In the genomic region with DNA sequence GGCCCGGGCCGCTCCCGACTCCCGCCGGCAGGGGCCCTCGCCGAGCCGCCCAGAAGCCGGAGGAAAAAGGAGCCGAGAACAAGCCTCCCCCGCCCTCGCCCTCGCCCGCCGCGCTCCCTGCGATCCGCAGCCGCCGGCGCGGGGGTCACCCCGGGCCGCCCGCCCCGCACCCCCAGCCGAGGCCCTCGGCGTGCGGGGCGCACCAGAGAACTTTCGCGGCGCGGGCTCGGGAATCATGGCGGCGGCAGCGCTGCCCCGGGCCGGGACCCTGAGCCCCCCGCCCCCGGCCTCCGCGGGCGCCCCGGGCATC, we compare ENCODE assay signal across 8 cellular contexts. TPM values are rescaled to one million over a fixed set of nuclear protein-coding genes. Genes with fewer than 3 reads are reported as not detected.
A peak's percentile ranks its signal among the peaks of the same experiment; 100 is the strongest.
DNase-seq lines count a peak whose midpoint lies in the region; ATAC-seq, FAIRE-seq and TF ChIP-seq lines count a peak whose summit lies in the region.

No MANE protein-coding gene starts in this region.

- POLR2A ChIA-PET in endothelial cell of umbilical vein (lab: Charles Lee), result interaction anchor here (1.3 kb wide), 1 partner anchor 38 kb away, joined by 3 read pairs; the partner anchor contains the start of genes MPHOSPH9 and MTRFR

- no peak overlapping the region for H2AFZ ChIP-seq in endothelial cell of umbilical vein (ENCODE audit: low read depth, low read length)

- H3K79me2 ChIP-seq in endothelial cell of umbilical vein (ENCODE audit: control insufficient read depth, insufficient read depth, low read length), result peaks cover 46% of the 10 kb centered on the region

- H3K4me3 ChIP-seq in endothelial cell of umbilical vein (replicated peaks in 1 of 3; ENCODE audit: insufficient read depth in 1 of 3, low read depth in 1 of 3, low read length in 3 of 3) (peak overlapping the region in 2 of 3 experiments; percentile 87 to 90), mononuclear cell (ENCODE audit: low read length) (peak overlapping the region; percentile 41)

- no peaks in the 10 kb centered on the region for H3K27me3 ChIP-seq in endothelial cell of umbilical vein (ENCODE audit: control insufficient read depth in 2 of 2, insufficient read depth in 2 of 2, low read length in 2 of 2)
- H3K27me3 ChIP-seq in mononuclear cell (ENCODE audit: insufficient read depth, low read length), result no peaks in the 10 kb centered on the region

- H3K4me1 ChIP-seq in endothelial cell of umbilical vein (ENCODE audit: control insufficient read depth, extremely low read depth, insufficient read depth, low read length), result peaks cover 26% of the 10 kb centered on the region
- peaks cover 38% of the 10 kb centered on the region for H3K4me1 ChIP-seq in mononuclear cell (ENCODE audit: insufficient read depth, low read length)

- H3K9me3 ChIP-seq in endothelial cell of umbilical vein (replicated peaks; ENCODE audit: control insufficient read depth, insufficient read depth, low read length) (no peaks in the 10 kb centered on the region), mononuclear cell (ENCODE audit: low read depth, low read length) (no peaks in the 10 kb centered on the region)

- ATAC-seq in GM18502 (IDR thresholded peaks at IDR 0.05; ENCODE audit: poor library complexity, unreplicated experiment), result peak; percentile 67
- ATAC-seq in HG03045 (IDR thresholded peaks at IDR 0.05; ENCODE audit: unreplicated experiment), result peak; percentile 66

- CTCF ChIA-PET in endothelial cell of umbilical vein (lab: Charles Lee), result no interaction called here

- H3K27ac ChIP-seq in 22Rv1, result peak overlapping the region; percentile 93
- peak overlapping the region; percentile 39 for H3K27ac ChIP-seq in endothelial cell of umbilical vein (ENCODE audit: insufficient read depth, low read depth, low read length)

- no peak for FAIRE-seq in endothelial cell of umbilical vein (lab: Jason Lieb, UNC)

- H3K9me1 ChIP-seq in endothelial cell of umbilical vein (replicated peaks; ENCODE audit: control insufficient read depth, extremely low read depth, insufficient read depth, low read length), result no peaks in the 10 kb centered on the region

- H3K36me3 ChIP-seq in endothelial cell of umbilical vein (ENCODE audit: control insufficient read depth in 2 of 2, extremely low read depth in 1 of 2, insufficient read depth in 2 of 2, low read length in 2 of 2), result peaks cover 0 to 12% of the 10 kb centered on the region in 2 experiments

- intact Hi-C loops in endothelial cell of umbilical vein (cut with micrococcal nuclease), result loop anchor here (1.0 to 2.0 kb wide), 2 partner anchors 94 to 330 kb away; partner anchors contain the start of gene SBNO1

- TF ChIP-seq POLR2A in endothelial cell of umbilical vein (IDR thresholded peaks at IDR 0.05; ENCODE audit: low read depth, low read length), result no peak

- BruUV-seq in endothelial cell of umbilical vein (replicated peaks; lab: Mats Ljungman, UMichigan), result no TSS peak

- H3K4me2 ChIP-seq in endothelial cell of umbilical vein (ENCODE audit: insufficient read depth, low read length), result no peak overlapping the region

- H4K20me1 ChIP-seq in endothelial cell of umbilical vein (replicated peaks; ENCODE audit: control insufficient read depth, extremely low read depth, insufficient read depth, low read length), result no peaks in the 10 kb centered on the region

- dilution Hi-C loops in endothelial cell of umbilical vein (cut with MboI; ENCODE audit: extremely low pct_ligation_motif_present, low sequenced_read_pairs), result no loop called here

- TF ChIP-seq CTCF in 22Rv1 (IDR thresholded peaks at IDR 0.05) (peak; percentile 98), endothelial cell of umbilical vein (IDR thresholded peaks at IDR 0.05; ENCODE audit: extremely low read depth in 1 of 2, insufficient read depth in 1 of 2, low read depth in 1 of 2, low read length in 2 of 2) (peak; percentile 42 to 57)

- H3K9ac ChIP-seq in endothelial cell of umbilical vein (replicated peaks; ENCODE audit: extremely low read depth, insufficient read depth, low read length), result peak overlapping the region; percentile 93

- peak; percentile 62 for DNase-seq in NCI-H774 (lab: John Stamatoyannopoulos, UW)
- peak; percentile 37 to 54 (median 44) for DNase-seq in activated CD8-positive, alpha-beta memory T cell treated with anti-CD3 and anti-CD28 coated beads for 48 hours (ENCODE audit: low read depth in 2 of 3, low spot score in 2 of 3)
- no peak for DNase-seq in endothelial cell of umbilical vein (ENCODE audit: low read depth, low spot score)
- DNase-seq in stimulated activated CD8-positive, alpha-beta memory T cell treated with anti-CD3 and anti-CD28 coated beads, Interleukin-4, amount 100 ng/mL, for 4 hours (ENCODE audit: low read depth in 2 of 2, low spot score in 1 of 2), result peak; percentile 41 to 49

TF ChIP-seq in endothelial cell of umbilical vein, 7 proteins besides CTCF, POLR2A, EP300 and RAD21:
- TF ChIP-seq EZH2 (IDR thresholded peaks at IDR 0.05; ENCODE audit: borderline replicate concordance, low read depth, low read length, severe bottlenecking) (no peak), GATA2 (IDR thresholded peaks at IDR 0.05; ENCODE audit: insufficient read depth, insufficient read length, low read depth, low read length) (no peak)
TF ChIP-seq in endothelial cell of umbilical vein: peak in this region for 0.

RNA-seq across cellular contexts. Expression of gene CDK2AP1, which starts 0.5 kb away (rescaled TPM):
- total RNA-seq in endothelial cell of umbilical vein, result 320 and 329 TPM in 2 replicates
- 259 and 345 TPM in 2 replicates for polyA plus RNA-seq in endothelial cell of umbilical vein
- 366 and 382 TPM in 2 replicates for polyA plus RNA-seq in endothelial cell of umbilical vein (2011; cell fraction: cytosol; rRNA removed)
- 97.3 and 133 TPM in 2 replicates for polyA plus RNA-seq in endothelial cell of umbilical vein (2011; cell fraction: nucleus; rRNA removed)
- 264 and 304 TPM in 2 replicates for polyA plus RNA-seq in endothelial cell of umbilical vein (2012)
- polyA minus RNA-seq in endothelial cell of umbilical vein, result 187 and 217 TPM in 2 replicates
- polyA minus RNA-seq in endothelial cell of umbilical vein (2011; cell fraction: cytosol; rRNA and poly(A)+ RNA removed), result 51.3 TPM
- polyA minus RNA-seq in endothelial cell of umbilical vein (2011; cell fraction: nucleus; rRNA and poly(A)+ RNA removed), result 29.2 and 41.5 TPM in 2 replicates
- 42.3 TPM for total RNA-seq in mononuclear cell

RNA-seq across cellular contexts. Expression of gene MTRFR, which starts 37.9 kb away (rescaled TPM):
- total RNA-seq in endothelial cell of umbilical vein (12.0 and 14.4 TPM in 2 replicates), mononuclear cell (27.6 TPM)
- polyA plus RNA-seq in endothelial cell of umbilical vein, result 8.8 and 9.1 TPM in 2 replicates
- 7.7 and 8.5 TPM in 2 replicates for polyA plus RNA-seq in endothelial cell of umbilical vein (2011; cell fraction: cytosol; rRNA removed)
- polyA plus RNA-seq in endothelial cell of umbilical vein (2011; cell fraction: nucleus; rRNA removed), result 3.2 and 4.0 TPM in 2 replicates
- 13.0 and 14.9 TPM in 2 replicates for polyA plus RNA-seq in endothelial cell of umbilical vein (2012)
- polyA minus RNA-seq in endothelial cell of umbilical vein, result 10.3 and 11.9 TPM in 2 replicates
- polyA minus RNA-seq in endothelial cell of umbilical vein (2011; cell fraction: cytosol; rRNA and poly(A)+ RNA removed), result 16.6 TPM
- 5.5 and 6.2 TPM in 2 replicates for polyA minus RNA-seq in endothelial cell of umbilical vein (2011; cell fraction: nucleus; rRNA and poly(A)+ RNA removed)

RNA-seq across cellular contexts. Expression of gene MPHOSPH9, which starts 38.2 kb away (rescaled TPM):
- total RNA-seq in endothelial cell of umbilical vein (42.4 and 55.6 TPM in 2 replicates), mononuclear cell (93.6 TPM)
- 6.4 and 7.8 TPM in 2 replicates for polyA plus RNA-seq in endothelial cell of umbilical vein
- 10.8 and 12.0 TPM in 2 replicates for polyA plus RNA-seq in endothelial cell of umbilical vein (2011; cell fraction: cytosol; rRNA removed)
- polyA plus RNA-seq in endothelial cell of umbilical vein (2011; cell fraction: nucleus; rRNA removed), result 35.5 and 53.6 TPM in 2 replicates
- 15.3 and 21.6 TPM in 2 replicates for polyA plus RNA-seq in endothelial cell of umbilical vein (2012)
- 25.0 and 26.8 TPM in 2 replicates for polyA minus RNA-seq in endothelial cell of umbilical vein
- polyA minus RNA-seq in endothelial cell of umbilical vein (2011; cell fraction: cytosol; rRNA and poly(A)+ RNA removed), result 37.2 TPM
- polyA minus RNA-seq in endothelial cell of umbilical vein (2011; cell fraction: nucleus; rRNA and poly(A)+ RNA removed), result 40.3 and 71.6 TPM in 2 replicates
